Comparison of ENCODE assay signal across 1 cellular context in the genomic region with DNA sequence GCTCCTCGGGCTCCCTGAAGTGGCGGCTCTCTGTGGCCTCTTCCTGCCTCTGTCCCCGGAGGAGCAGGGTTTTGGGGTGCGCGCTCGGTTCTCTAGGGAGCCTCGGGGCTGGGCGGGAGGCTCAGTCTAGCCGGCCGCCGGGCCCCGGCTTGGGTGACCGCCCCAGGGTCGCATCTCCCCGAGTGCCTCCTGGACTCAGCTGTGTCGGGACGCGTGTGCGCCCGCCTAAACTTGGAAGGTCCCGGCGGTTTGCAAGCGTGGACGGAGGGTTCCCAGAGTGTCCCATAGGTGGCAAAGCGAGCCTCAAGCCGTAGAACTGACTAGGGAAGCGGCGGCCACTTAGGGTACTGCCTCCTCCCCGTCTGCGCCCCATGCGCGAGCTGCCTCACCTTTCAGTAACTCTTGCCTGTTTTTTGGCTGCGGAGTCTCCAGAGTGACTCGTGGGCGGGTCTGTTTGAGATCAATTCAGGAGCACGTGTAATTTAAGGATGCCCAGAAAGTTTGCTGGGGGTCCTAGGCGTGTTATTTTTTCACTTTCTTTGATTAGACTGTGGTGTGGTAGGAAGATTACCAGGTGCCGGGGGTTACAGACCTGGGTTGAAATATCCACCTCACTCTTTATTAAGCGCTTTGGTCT.
TF ChIP-seq lines count a peak whose summit lies in the region.

No MANE protein-coding gene starts in this region.

TF ChIP-seq in HepG2, 621 proteins besides CTCF, POLR2A, EP300 and RAD21 (continued from another document and continues in another):
- peak; percentile 37; the same call in 1 of the 2 replicates for TF ChIP-seq ZNF235 (CRISPR knock-in tag; IDR thresholded peaks at IDR 0.05; ENCODE audit: borderline replicate concordance)
- TF ChIP-seq, protein P1, sequence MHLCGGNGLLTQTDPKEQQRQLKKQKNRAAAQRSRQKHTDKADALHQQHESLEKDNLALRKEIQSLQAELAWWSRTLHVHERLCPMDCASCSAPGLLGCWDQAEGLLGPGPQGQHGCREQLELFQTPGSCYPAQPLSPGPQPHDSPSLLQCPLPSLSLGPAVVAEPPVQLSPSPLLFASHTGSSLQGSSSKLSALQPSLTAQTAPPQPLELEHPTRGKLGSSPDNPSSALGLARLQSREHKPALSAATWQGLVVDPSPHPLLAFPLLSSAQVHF (CRISPR knock-in tag; IDR thresholded peaks at IDR 0.05): 0 out of 2 replicates have a peak, but pooled peaks have one; percentile 24
- no peak; the same call in none of the 2 replicates for TF ChIP-seq ZNF274 (CRISPR knock-in tag; IDR thresholded peaks at IDR 0.05)
- TF ChIP-seq UBTF (CRISPR knock-in tag; IDR thresholded peaks at IDR 0.05): peak; percentile 83
- no peak for TF ChIP-seq ZBTB39 (CRISPR knock-in tag; IDR thresholded peaks at IDR 0.05)
- peak; percentile 75 for TF ChIP-seq ASH2L (IDR thresholded peaks at IDR 0.05; ENCODE audit: insufficient read length, low read depth, low read length)
- 0 out of 2 replicates have a peak, but pooled peaks have one; percentile 9 for TF ChIP-seq ERF (CRISPR knock-in tag; IDR thresholded peaks at IDR 0.05)
- 0 out of 2 replicates have a peak, but pooled peaks have one; percentile 8 for TF ChIP-seq ZGPAT (CRISPR knock-in tag; IDR thresholded peaks at IDR 0.05)
- TF ChIP-seq KLF9 (CRISPR knock-in tag; IDR thresholded peaks at IDR 0.05; ENCODE audit: low read depth): no peak
- TF ChIP-seq POLR2G (IDR thresholded peaks at IDR 0.05; ENCODE audit: low read depth, low read length): 0 out of 2 replicates have a peak, but pooled peaks have one; percentile 0
- no peak for TF ChIP-seq TRIM24 (CRISPR knock-in tag; IDR thresholded peaks at IDR 0.05)
- TF ChIP-seq ZSCAN29 (CRISPR knock-in tag; conservative IDR thresholded peaks at IDR 0.05): 0 out of 2 replicates have a peak, but pooled peaks have one; percentile 35
- TF ChIP-seq SCMH1 (CRISPR knock-in tag; IDR thresholded peaks at IDR 0.05; ENCODE audit: borderline replicate concordance): no peak
- peak; percentile 58; the same call in 1 of the 2 replicates for TF ChIP-seq ZNF619 (CRISPR knock-in tag; IDR thresholded peaks at IDR 0.05)
- 0 out of 2 replicates have a peak, but pooled peaks have one; percentile 49 for TF ChIP-seq ZNF546 (CRISPR knock-in tag; conservative IDR thresholded peaks at IDR 0.05)
- TF ChIP-seq ZNF777 (CRISPR knock-in tag; IDR thresholded peaks at IDR 0.05): 0 out of 2 replicates have a peak, but pooled peaks have one; percentile 15
- no peak for TF ChIP-seq ELK4 (CRISPR knock-in tag; IDR thresholded peaks at IDR 0.05; ENCODE audit: borderline replicate concordance)
- TF ChIP-seq NONO (IDR thresholded peaks at IDR 0.05): no peak
- TF ChIP-seq NONO (CRISPR knock-in tag; conservative IDR thresholded peaks at IDR 0.05): 0 out of 2 replicates have a peak, but pooled peaks have one; percentile 41
- 0 out of 2 replicates have a peak, but pooled peaks have one; percentile 16 for TF ChIP-seq ZNF230 (CRISPR knock-in tag; IDR thresholded peaks at IDR 0.05)
- no peak for TF ChIP-seq ZFP37 (CRISPR knock-in tag; IDR thresholded peaks at IDR 0.05; ENCODE audit: borderline replicate concordance)
- no peak for TF ChIP-seq NBN (conservative IDR thresholded peaks at IDR 0.05)
- TF ChIP-seq ZNF781 (CRISPR knock-in tag; IDR thresholded peaks at IDR 0.05; ENCODE audit: borderline replicate concordance, not compliant biosample characterization): no peak
- no peak for TF ChIP-seq SALL2 (CRISPR knock-in tag; IDR thresholded peaks at IDR 0.05)
- TF ChIP-seq ZNF292 (CRISPR knock-in tag; IDR thresholded peaks at IDR 0.05; ENCODE audit: borderline replicate concordance, low read depth): 0 out of 2 replicates have a peak, but pooled peaks have one; percentile 18
- TF ChIP-seq CC2D1A (CRISPR knock-in tag; IDR thresholded peaks at IDR 0.05): 0 out of 2 replicates have a peak, but pooled peaks have one; percentile 16
- TF ChIP-seq HNRNPLL (IDR thresholded peaks at IDR 0.05; ENCODE audit: low read depth, low read length, poor library complexity, severe bottlenecking): peak; percentile 92
- TF ChIP-seq, protein P2, sequence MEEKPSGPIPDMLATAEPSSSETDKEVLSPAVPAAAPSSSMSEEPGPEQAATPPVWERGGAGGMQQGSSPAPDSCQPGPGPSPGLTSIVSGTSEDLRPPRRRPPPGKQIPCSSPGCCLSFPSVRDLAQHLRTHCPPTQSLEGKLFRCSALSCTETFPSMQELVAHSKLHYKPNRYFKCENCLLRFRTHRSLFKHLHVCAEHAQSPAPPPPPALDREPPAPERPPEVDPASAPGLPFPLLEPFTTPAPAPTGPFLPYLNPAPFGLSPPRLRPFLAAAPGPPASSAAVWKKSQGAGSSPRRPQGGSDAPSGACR (CRISPR knock-in tag; IDR thresholded peaks at IDR 0.05): no peak
- no peak for TF ChIP-seq ZFYVE20 (CRISPR knock-in tag; IDR thresholded peaks at IDR 0.05; ENCODE audit: borderline replicate concordance, low read depth)
- TF ChIP-seq ELF4 (CRISPR knock-in tag; IDR thresholded peaks at IDR 0.05; ENCODE audit: borderline replicate concordance): 0 out of 2 replicates have a peak, but pooled peaks have one; percentile 18
- 0 out of 2 replicates have a peak, but pooled peaks have one; percentile 13 for TF ChIP-seq ZNF335 (CRISPR knock-in tag; IDR thresholded peaks at IDR 0.05)
- TF ChIP-seq ZBTB2 (CRISPR knock-in tag; IDR thresholded peaks at IDR 0.05; ENCODE audit: low read depth): no peak
- TF ChIP-seq ZNF451 (CRISPR knock-in tag; IDR thresholded peaks at IDR 0.05): peak; percentile 15; the same call in 1 of the 2 replicates
- peak; percentile 9; the same call in 1 of the 2 replicates for TF ChIP-seq ZFP91 (CRISPR knock-in tag; IDR thresholded peaks at IDR 0.05; ENCODE audit: borderline replicate concordance)
- TF ChIP-seq ZNF263 (CRISPR knock-in tag; IDR thresholded peaks at IDR 0.05): peak; percentile 66
- no peak for TF ChIP-seq ZNF850 (CRISPR knock-in tag; conservative IDR thresholded peaks at IDR 0.05)
- TF ChIP-seq, protein P3, sequence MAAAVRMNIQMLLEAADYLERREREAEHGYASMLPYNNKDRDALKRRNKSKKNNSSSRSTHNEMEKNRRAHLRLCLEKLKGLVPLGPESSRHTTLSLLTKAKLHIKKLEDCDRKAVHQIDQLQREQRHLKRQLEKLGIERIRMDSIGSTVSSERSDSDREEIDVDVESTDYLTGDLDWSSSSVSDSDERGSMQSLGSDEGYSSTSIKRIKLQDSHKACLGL (CRISPR knock-in tag; IDR thresholded peaks at IDR 0.05): 0 out of 2 replicates have a peak, but pooled peaks have one; percentile 31
- TF ChIP-seq, protein P4, sequence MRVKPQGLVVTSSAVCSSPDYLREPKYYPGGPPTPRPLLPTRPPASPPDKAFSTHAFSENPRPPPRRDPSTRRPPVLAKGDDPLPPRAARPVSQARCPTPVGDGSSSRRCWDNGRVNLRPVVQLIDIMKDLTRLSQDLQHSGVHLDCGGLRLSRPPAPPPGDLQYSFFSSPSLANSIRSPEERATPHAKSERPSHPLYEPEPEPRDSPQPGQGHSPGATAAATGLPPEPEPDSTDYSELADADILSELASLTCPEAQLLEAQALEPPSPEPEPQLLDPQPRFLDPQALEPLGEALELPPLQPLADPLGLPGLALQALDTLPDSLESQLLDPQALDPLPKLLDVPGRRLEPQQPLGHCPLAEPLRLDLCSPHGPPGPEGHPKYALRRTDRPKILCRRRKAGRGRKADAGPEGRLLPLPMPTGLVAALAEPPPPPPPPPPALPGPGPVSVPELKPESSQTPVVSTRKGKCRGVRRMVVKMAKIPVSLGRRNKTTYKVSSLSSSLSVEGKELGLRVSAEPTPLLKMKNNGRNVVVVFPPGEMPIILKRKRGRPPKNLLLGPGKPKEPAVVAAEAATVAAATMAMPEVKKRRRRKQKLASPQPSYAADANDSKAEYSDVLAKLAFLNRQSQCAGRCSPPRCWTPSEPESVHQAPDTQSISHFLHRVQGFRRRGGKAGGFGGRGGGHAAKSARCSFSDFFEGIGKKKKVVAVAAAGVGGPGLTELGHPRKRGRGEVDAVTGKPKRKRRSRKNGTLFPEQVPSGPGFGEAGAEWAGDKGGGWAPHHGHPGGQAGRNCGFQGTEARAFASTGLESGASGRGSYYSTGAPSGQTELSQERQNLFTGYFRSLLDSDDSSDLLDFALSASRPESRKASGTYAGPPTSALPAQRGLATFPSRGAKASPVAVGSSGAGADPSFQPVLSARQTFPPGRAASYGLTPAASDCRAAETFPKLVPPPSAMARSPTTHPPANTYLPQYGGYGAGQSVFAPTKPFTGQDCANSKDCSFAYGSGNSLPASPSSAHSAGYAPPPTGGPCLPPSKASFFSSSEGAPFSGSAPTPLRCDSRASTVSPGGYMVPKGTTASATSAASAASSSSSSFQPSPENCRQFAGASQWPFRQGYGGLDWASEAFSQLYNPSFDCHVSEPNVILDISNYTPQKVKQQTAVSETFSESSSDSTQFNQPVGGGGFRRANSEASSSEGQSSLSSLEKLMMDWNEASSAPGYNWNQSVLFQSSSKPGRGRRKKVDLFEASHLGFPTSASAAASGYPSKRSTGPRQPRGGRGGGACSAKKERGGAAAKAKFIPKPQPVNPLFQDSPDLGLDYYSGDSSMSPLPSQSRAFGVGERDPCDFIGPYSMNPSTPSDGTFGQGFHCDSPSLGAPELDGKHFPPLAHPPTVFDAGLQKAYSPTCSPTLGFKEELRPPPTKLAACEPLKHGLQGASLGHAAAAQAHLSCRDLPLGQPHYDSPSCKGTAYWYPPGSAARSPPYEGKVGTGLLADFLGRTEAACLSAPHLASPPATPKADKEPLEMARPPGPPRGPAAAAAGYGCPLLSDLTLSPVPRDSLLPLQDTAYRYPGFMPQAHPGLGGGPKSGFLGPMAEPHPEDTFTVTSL (CRISPR knock-in tag; IDR thresholded peaks at IDR 0.05; ENCODE audit: borderline replicate concordance): 0 out of 2 replicates have a peak, but pooled peaks have one; percentile 18
